In the genomic region with DNA sequence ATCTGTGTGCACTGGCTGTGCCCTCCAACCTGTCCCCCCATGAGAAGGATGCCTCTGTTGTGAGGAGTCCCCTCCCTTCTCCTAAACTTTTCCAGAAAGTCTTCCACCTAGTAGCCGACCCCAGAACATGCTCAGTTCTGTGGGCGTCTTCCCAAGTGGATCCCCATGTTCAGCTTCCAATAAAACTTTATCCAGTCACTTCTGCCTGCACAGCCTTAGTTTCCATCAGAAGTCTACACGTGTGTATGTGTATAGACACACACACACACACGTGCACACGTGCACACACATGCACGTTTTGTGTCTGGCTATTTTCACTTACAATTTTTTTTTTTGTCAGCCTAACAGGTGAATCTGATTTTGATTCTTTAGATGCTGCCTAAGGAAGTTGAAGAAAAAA, we compare ENCODE assay signal across 14 cellular contexts.
"Had no signal": no experiment of that assay in that cellular context is flagged by ENCODE, and none has a peak within 500 bp of the region (broad histone marks: within the 10 kb centered on the region; RNA-seq: fewer than 3 reads in every experiment).

No MANE protein-coding gene starts in this region.

- H3K4me3 Mint-ChIP-seq: activated CD4-positive, alpha-beta T cell treated with anti-CD3 and anti-CD28 coated beads for 36 hours; activated CD8-positive, alpha-beta T cell treated with anti-CD3 and anti-CD28 coated beads, Interleukin-2, amount 10 ng/mL, durations not matched to agents 7 days and 5 days; activated T-helper 1 cell treated with anti-CD3 and anti-CD28 coated beads, Interleukin-12 subunit alpha, Interleukin-12 subunit beta, Interleukin-2, Interleukin-4 antibody, amounts not matched to agents 30 ng/mL and 10 ng/mL and 1 ng/mL, durations not matched to agents 14 hours and 24 hours and 36 hours; stimulated activated naive CD8-positive, alpha-beta T cell treated with anti-CD3 and anti-CD28 coated beads, Interleukin-15, amount 100 ng/mL, for 72 hours had no signal

- H3K27ac ChIP-seq: breast epithelium, esophagus muscularis mucosa, psoas muscle, uterus had no signal

- H3K27me3 Mint-ChIP-seq: activated CD4-positive, alpha-beta T cell treated with anti-CD3 and anti-CD28 coated beads for 36 hours; stimulated activated naive CD8-positive, alpha-beta T cell treated with anti-CD3 and anti-CD28 coated beads, Interleukin-15, amount 100 ng/mL, for 72 hours had no signal

- ATAC-seq: activated CD8-positive, alpha-beta T cell treated with anti-CD3 and anti-CD28 coated beads, Interleukin-2, amount 10 ng/mL, durations not matched to agents 7 days and 5 days; left colon; psoas muscle; sciatic nerve; stimulated activated naive CD8-positive, alpha-beta T cell treated with anti-CD3 and anti-CD28 coated beads, Interleukin-15, amount 100 ng/mL, for 72 hours had no signal

- H3K27ac Mint-ChIP-seq: activated CD4-positive, alpha-beta T cell treated with anti-CD3 and anti-CD28 coated beads for 36 hours; activated CD8-positive, alpha-beta T cell treated with anti-CD3 and anti-CD28 coated beads, Interleukin-2, amount 10 ng/mL, durations not matched to agents 7 days and 5 days; activated T-helper 1 cell treated with anti-CD3 and anti-CD28 coated beads, Interleukin-12 subunit alpha, Interleukin-12 subunit beta, Interleukin-2, Interleukin-4 antibody, amounts not matched to agents 30 ng/mL and 10 ng/mL and 1 ng/mL, durations not matched to agents 14 hours and 24 hours and 36 hours; stimulated activated naive CD8-positive, alpha-beta T cell treated with anti-CD3 and anti-CD28 coated beads, Interleukin-15, amount 100 ng/mL, for 72 hours had no signal

- H3K4me1 ChIP-seq: breast epithelium, esophagus muscularis mucosa, psoas muscle, uterus had no signal

- H3K4me3 ChIP-seq: breast epithelium, esophagus muscularis mucosa, lung, mucosa of descending colon, psoas muscle, uterus had no signal

- H3K36me3 ChIP-seq: breast epithelium, esophagus muscularis mucosa, uterus had no signal

- H3K9me3 ChIP-seq: breast epithelium, esophagus muscularis mucosa, mucosa of descending colon, psoas muscle, uterus had no signal

- DNase-seq: activated CD8-positive, alpha-beta T cell treated with anti-CD3 and anti-CD28 coated beads, Interleukin-2, amount 10 ng/mL, durations not matched to agents 7 days and 5 days; left colon; psoas muscle; stimulated activated CD4-positive, alpha-beta T cell treated with anti-CD3 and anti-CD28 coated beads, Interleukin-2, amount 100 ng/mL, for 48 hours; stimulated activated naive CD8-positive, alpha-beta T cell treated with anti-CD3 and anti-CD28 coated beads, Interleukin-15, amount 100 ng/mL, for 72 hours; SW 1271; uterus had no signal

- H3K27me3 ChIP-seq: breast epithelium, uterus had no signal
